6 cellular contexts compared by ENCODE assay signal in genomic region chr12:13462450-13462849, GRCh38.
"Had no signal": no experiment of that assay in that cellular context is flagged by ENCODE, and none has a peak within 500 bp of the region (broad histone marks: within the 10 kb centered on the region; RNA-seq: fewer than 3 reads in every experiment).

No MANE protein-coding gene starts in this region.

- H3K4me3 Mint-ChIP-seq: IgD-negative memory B cell had no signal

- H3K27ac Mint-ChIP-seq: IgD-negative memory B cell had no signal

- H3K4me3 ChIP-seq: K562 had no signal

- H3K27ac ChIP-seq: HL-60 had no signal

- H3K36me3 Mint-ChIP-seq: IgD-negative memory B cell had no signal

- DNase-seq: IMR-90, KBM-7 had no signal

- H3K9me3 Mint-ChIP-seq: IgD-negative memory B cell had no signal

- H3K4me1 Mint-ChIP-seq: IgD-negative memory B cell had no signal

- ATAC-seq: HepG2, K562 had no signal
